ENCODE assay signal across 8 cellular contexts in genomic region chr7:76165973-76166403, GRCh38. TPM values are rescaled to one million over a fixed set of nuclear protein-coding genes. Genes with fewer than 3 reads are reported as not detected.
DNase-seq lines count a peak whose midpoint lies in the region; ATAC-seq and TF ChIP-seq lines count a peak whose summit lies in the region.

No MANE protein-coding gene starts in this region.

- H3K36me3 ChIP-seq in heart right ventricle (no peaks in the 10 kb centered on the region), brain microvascular endothelial cell (replicated peaks) (no peaks in the 10 kb centered on the region), uterus (no peaks in the 10 kb centered on the region)

- intact Hi-C loops in heart right ventricle (cut with DNase I), result no loop called here
- intact Hi-C loops in Right ventricle myocardium inferior (cut with DNase I), result no loop called here
- intact Hi-C loops in uterus (cut with DNase I; ENCODE audit: low total_unique reads), result no loop called here

- H3K36me3 Mint-ChIP-seq in mesothelial cell of epicardium, result no peaks in the 10 kb centered on the region

- ATAC-seq in heart right ventricle (no peak), Right ventricle myocardium inferior (no peak)

- H3K4me3 Mint-ChIP-seq in mesothelial cell of epicardium, result peak overlapping the region; percentile 80

- H3K27ac Mint-ChIP-seq in mesothelial cell of epicardium, result peak overlapping the region; percentile 95

- no peaks in the 10 kb centered on the region for H3K27me3 Mint-ChIP-seq in mesothelial cell of epicardium (ENCODE audit: low read depth)

- H3K9me3 ChIP-seq in heart right ventricle (no peaks in the 10 kb centered on the region), uterus (no peaks in the 10 kb centered on the region)

- peaks cover 0 to 9% (median 4%) of the 10 kb centered on the region in 9 donors for H3K4me1 ChIP-seq in heart right ventricle
- H3K4me1 ChIP-seq in uterus, result no peaks in the 10 kb centered on the region

- in situ Hi-C loops in brain microvascular endothelial cell (cut with HindIII; ENCODE audit: low pct_ligation_motif_present, low sequenced_read_pairs) (no loop called here), KBM-7 (cut with MboI; ENCODE audit: low pct_unique_long_range_greater_than_20kb, low sequenced_read_pairs) (no loop called here)

- 90 to 91% methylated on average over 15 of the region's 15 CpGs for WGBS in heart right ventricle, 2 donors

- H3K4me3 ChIP-seq in heart right ventricle, result peak overlapping the region in 9 of 10 donors; percentile 54 to 77 (median 69)
- H3K4me3 ChIP-seq in brain microvascular endothelial cell (ENCODE audit: low read depth, low read length), result peak overlapping the region; percentile 71
- H3K4me3 ChIP-seq in uterus, result peak overlapping the region; percentile 55 to 57

- H3K27me3 ChIP-seq in heart right ventricle, result no peaks in the 10 kb centered on the region
- H3K27me3 ChIP-seq in brain microvascular endothelial cell (replicated peaks), result no peaks in the 10 kb centered on the region
- no peaks in the 10 kb centered on the region for H3K27me3 ChIP-seq in uterus

- TF ChIP-seq CTCF in heart right ventricle (IDR thresholded peaks at IDR 0.05), result no peak
- no peak for TF ChIP-seq CTCF in brain microvascular endothelial cell (IDR thresholded peaks at IDR 0.05; ENCODE audit: low read depth, low read length, missing control alignments)
- no peak for TF ChIP-seq CTCF in mesothelial cell of epicardium (IDR thresholded peaks at IDR 0.05; ENCODE audit: unreplicated experiment)
- no peak for TF ChIP-seq CTCF in uterus (IDR thresholded peaks at IDR 0.05)

- H3K4me1 Mint-ChIP-seq in mesothelial cell of epicardium, result peaks cover 3% of the 10 kb centered on the region

- DNase-seq in heart right ventricle, result no peak
- no peak for DNase-seq in Right ventricle myocardium inferior (ENCODE audit: missing footprints)
- DNase-seq in brain microvascular endothelial cell, result no peak
- no peak for DNase-seq in mesothelial cell of epicardium (ENCODE audit: low spot score in 2 of 2, unreplicated experiment in 2 of 2)
- DNase-seq in uterus, result no peak
- DNase-seq in SW480 (ENCODE audit: low spot score), result no peak
- DNase-seq in KBM-7, result no peak
- DNase-seq in A172 (ENCODE audit: low spot score), result no peak

- no peaks in the 10 kb centered on the region for H3K9me3 Mint-ChIP-seq in mesothelial cell of epicardium

- peak overlapping the region; percentile 80 to 93 (median 90) for H3K27ac ChIP-seq in heart right ventricle
- peak overlapping the region; percentile 22 for H3K27ac ChIP-seq in brain microvascular endothelial cell
- peak overlapping the region; percentile 69 to 79 for H3K27ac ChIP-seq in uterus

- TF ChIP-seq POLR2A in uterus (IDR thresholded peaks at IDR 0.05), result no peak

RNA-seq across cellular contexts. Expression of gene SRRM3, which starts 35.7 kb away (rescaled TPM):
- 10 to 100 TPM in 2 of 10 donors, 1 to 10 TPM in 8; 1.0 to 15.9 (median 3.4) TPM for total RNA-seq in heart right ventricle
- polyA plus RNA-seq in heart right ventricle, result 10 to 100 TPM; 12.9 to 36.2 TPM
- 16.5 TPM for total RNA-seq in Right ventricle myocardium inferior
- 6.9 to 8.2 TPM (median 7.7 TPM) in 3 replicates for total RNA-seq in mesothelial cell of epicardium
- total RNA-seq in uterus, result 10 to 100 TPM in 1 of 4 donors, 1 to 10 TPM in 3; 1.3 to 15.9 (median 6.0) TPM
- total RNA-seq in A172 (2014; rRNA removed; shearing (Covaris generic)), result 12.0 and 18.5 TPM in 2 replicates

Comparison
In these comparisons a context has a peak if more than half of its experiments do, and no peak if none do; other contexts are left out.
1. H3K27ac ChIP-seq: peak in every context shown above with its lines; median percentile 90 in heart right ventricle; 74 in uterus; 22 in brain microvascular endothelial cell.